ENCODE assay signal across 8 cellular contexts in the genomic region with DNA sequence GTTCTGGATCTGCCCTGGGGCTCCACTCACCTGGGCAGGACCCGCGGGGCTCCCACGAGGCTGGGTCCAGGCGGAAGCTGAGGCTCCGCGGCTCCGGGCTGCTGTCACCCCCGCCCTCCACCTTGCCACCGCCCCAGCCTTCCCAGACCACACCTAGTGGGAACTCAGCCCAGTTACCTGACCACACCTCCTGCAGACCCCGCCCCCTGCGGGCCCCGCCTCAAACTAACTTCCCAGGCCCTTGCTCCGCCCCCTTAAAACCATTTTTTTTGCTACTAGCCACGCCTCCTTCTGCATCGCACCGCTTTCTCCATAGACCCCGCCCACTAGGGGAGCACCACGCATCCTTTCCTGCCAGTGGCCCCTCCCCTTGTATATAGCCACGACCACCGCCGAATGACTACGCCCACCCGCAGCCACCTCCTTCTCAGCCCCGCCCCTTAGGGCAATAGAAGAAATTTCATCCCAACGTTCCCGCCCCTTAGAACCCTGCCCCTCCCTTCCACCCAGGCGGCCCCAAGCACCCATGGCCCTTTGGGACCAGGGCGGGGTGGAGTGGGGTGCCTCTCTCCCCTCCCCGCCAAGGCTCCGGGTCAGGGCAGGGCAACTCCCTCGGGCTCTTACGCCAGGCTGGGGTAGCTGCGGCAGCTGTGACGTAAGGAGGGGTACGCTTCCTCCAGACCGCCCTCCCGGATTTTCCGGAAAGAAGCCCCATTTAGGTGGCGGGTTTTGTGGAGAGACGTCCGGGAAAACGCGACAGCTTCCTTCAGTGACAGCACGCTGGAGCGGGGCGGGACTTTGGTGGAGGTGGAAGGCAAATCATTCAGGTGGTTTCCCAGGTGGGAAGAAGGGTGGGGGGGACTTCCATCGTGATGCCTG. TPM values are rescaled to one million over a fixed set of nuclear protein-coding genes. Genes with fewer than 3 reads are reported as not detected.
DNase-seq lines count a peak whose midpoint lies in the region; ATAC-seq, FAIRE-seq and TF ChIP-seq lines count a peak whose summit lies in the region.

A gene (minus strand): TSS at position 79 of the 879 bp plus-strand sequence. CDS start 3,687 bp downstream, outside the sequence.

- H3K9ac ChIP-seq in neural cell (ENCODE audit: low read length), result peak within 1 kb of the TSS; percentile 20

- H3K4me1 ChIP-seq in thoracic aorta (ENCODE audit: control insufficient read depth in 1 of 2, low read depth in 2 of 2), result peaks cover 2 to 9% of the 10 kb centered on the region in 2 donors

- no peaks in the 10 kb centered on the region for H4K20me1 ChIP-seq in neural cell (ENCODE audit: insufficient read depth)

- H3F3A ChIP-seq in neural cell (ENCODE audit: insufficient read depth, low read length, poor library complexity, severe bottlenecking), result no peaks in the 10 kb centered on the region

- ATAC-seq in HG03354 (IDR thresholded peaks at IDR 0.05; ENCODE audit: poor library complexity, severe bottlenecking, unreplicated experiment), result peak; percentile 83
- ATAC-seq in thoracic aorta (ENCODE audit: insufficient number of reproducible peaks, low FRiP score, low read depth), result no peak

- H3K9me2 ChIP-seq in neural cell (ENCODE audit: insufficient read depth, low read length), result no peaks in the 10 kb centered on the region

- TF ChIP-seq CTCF in neural cell (IDR thresholded peaks at IDR 0.05; ENCODE audit: poor library complexity, severe bottlenecking), result no peak
- TF ChIP-seq CTCF in thoracic aorta (IDR thresholded peaks at IDR 0.05), result no peak

- peak; percentile 94 for FAIRE-seq in GM19239 (lab: Jason Lieb, UNC)

- H3K79me2 ChIP-seq in neural cell (replicated peaks; ENCODE audit: insufficient read depth, low read length), result no peaks in the 10 kb centered on the region

- peaks cover 32% of the 10 kb centered on the region for H3K27me3 ChIP-seq in neural cell (ENCODE audit: insufficient read depth, low read depth, low read length)
- H3K27me3 ChIP-seq in thoracic aorta (replicated peaks; ENCODE audit: insufficient read depth), result no peaks in the 10 kb centered on the region

- peak within 1 kb of the TSS; percentile 63 for H3K4me3 ChIP-seq in neural cell (ENCODE audit: low read length)
- H3K4me3 ChIP-seq in thoracic aorta, result peak within 1 kb of the TSS; percentile 62

- no peak for TF ChIP-seq EP300 in neural cell (conservative IDR thresholded peaks at IDR 0.05; ENCODE audit: poor library complexity, severe bottlenecking)

- TF ChIP-seq POLR2A in erythroblast (IDR thresholded peaks at IDR 0.05; ENCODE audit: low read length), result no peak

- H3K36me3 ChIP-seq in neural cell (ENCODE audit: insufficient read depth, low read length) (no peaks in the 10 kb centered on the region), thoracic aorta (no peaks in the 10 kb centered on the region)

- TF ChIP-seq RAD21 in neural cell (conservative IDR thresholded peaks at IDR 0.05), result no peak

- H3K4me2 ChIP-seq in neural cell (ENCODE audit: low read length), result peak within 1 kb of the TSS; percentile 48

- H3K9me3 ChIP-seq in neural cell (ENCODE audit: low read length) (no peaks in the 10 kb centered on the region), thoracic aorta (no peaks in the 10 kb centered on the region)

- H2AFZ ChIP-seq in neural cell (ENCODE audit: low read depth, low read length), result no peak within 1 kb of the TSS

- DNase-seq in AG20443 (ENCODE audit: low spot score), result peak; percentile 45
- peak; percentile 75 for DNase-seq in GM19239 (ENCODE audit: insufficient read length, low spot score)
- peak; percentile 91 for DNase-seq in NK-92 treated with Interleukin-12 subunit alpha and Interleukin-12 subunit beta, amount 100 ng/mL, for 24 hours (lab: John Stamatoyannopoulos, UW)
- peak; percentile 90 for DNase-seq in activated CD8-positive, alpha-beta memory T cell treated with anti-CD3 and anti-CD28 coated beads, Interleukin-2, amount 50 U/mL, for 1 hour (ENCODE audit: extremely low read depth)
- peak; percentile 80 to 88 for DNase-seq in erythroblast (lab: John Stamatoyannopoulos, UW)
- DNase-seq in thoracic aorta (ENCODE audit: low spot score), result no peak

- no peak within 1 kb of the TSS for H3K27ac ChIP-seq in neural cell (ENCODE audit: low read length)
- no peak within 1 kb of the TSS for H3K27ac ChIP-seq in thoracic aorta

TF ChIP-seq in neural cell, 6 proteins besides CTCF, POLR2A, EP300 and RAD21:
- TF ChIP-seq POLR2AphosphoS5 (IDR thresholded peaks at IDR 0.05) (no peak), MXI1 (conservative IDR thresholded peaks at IDR 0.05; ENCODE audit: poor library complexity, severe bottlenecking) (no peak), TAF1 (IDR thresholded peaks at IDR 0.05; ENCODE audit: low read depth) (no peak), EZH2 (IDR thresholded peaks at IDR 0.05; ENCODE audit: borderline replicate concordance, insufficient read depth, low read length, poor library complexity, severe bottlenecking) (no peak), SMC3 (conservative IDR thresholded peaks at IDR 0.05; ENCODE audit: poor library complexity) (no peak)
- TF ChIP-seq, protein P1, sequence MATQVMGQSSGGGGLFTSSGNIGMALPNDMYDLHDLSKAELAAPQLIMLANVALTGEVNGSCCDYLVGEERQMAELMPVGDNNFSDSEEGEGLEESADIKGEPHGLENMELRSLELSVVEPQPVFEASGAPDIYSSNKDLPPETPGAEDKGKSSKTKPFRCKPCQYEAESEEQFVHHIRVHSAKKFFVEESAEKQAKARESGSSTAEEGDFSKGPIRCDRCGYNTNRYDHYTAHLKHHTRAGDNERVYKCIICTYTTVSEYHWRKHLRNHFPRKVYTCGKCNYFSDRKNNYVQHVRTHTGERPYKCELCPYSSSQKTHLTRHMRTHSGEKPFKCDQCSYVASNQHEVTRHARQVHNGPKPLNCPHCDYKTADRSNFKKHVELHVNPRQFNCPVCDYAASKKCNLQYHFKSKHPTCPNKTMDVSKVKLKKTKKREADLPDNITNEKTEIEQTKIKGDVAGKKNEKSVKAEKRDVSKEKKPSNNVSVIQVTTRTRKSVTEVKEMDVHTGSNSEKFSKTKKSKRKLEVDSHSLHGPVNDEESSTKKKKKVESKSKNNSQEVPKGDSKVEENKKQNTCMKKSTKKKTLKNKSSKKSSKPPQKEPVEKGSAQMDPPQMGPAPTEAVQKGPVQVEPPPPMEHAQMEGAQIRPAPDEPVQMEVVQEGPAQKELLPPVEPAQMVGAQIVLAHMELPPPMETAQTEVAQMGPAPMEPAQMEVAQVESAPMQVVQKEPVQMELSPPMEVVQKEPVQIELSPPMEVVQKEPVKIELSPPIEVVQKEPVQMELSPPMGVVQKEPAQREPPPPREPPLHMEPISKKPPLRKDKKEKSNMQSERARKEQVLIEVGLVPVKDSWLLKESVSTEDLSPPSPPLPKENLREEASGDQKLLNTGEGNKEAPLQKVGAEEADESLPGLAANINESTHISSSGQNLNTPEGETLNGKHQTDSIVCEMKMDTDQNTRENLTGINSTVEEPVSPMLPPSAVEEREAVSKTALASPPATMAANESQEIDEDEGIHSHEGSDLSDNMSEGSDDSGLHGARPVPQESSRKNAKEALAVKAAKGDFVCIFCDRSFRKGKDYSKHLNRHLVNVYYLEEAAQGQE (IDR thresholded peaks at IDR 0.05; ENCODE audit: borderline replicate concordance), result no peak

RNA-seq across cellular contexts. Expression of the gene that starts here (rescaled TPM):
- polyA plus RNA-seq in neural cell, result 3.6 TPM in 1 of 2 replicates, not detected in the other
- 0.35 TPM in 1 of 2 replicates, not detected in the other for polyA minus RNA-seq in neural cell
- 1 to 10 TPM in 1 of 2 donors, under 1 TPM in 1; 0.68 to 7.1 TPM for total RNA-seq in thoracic aorta
